13 cellular contexts compared by ENCODE assay signal in the genomic region with DNA sequence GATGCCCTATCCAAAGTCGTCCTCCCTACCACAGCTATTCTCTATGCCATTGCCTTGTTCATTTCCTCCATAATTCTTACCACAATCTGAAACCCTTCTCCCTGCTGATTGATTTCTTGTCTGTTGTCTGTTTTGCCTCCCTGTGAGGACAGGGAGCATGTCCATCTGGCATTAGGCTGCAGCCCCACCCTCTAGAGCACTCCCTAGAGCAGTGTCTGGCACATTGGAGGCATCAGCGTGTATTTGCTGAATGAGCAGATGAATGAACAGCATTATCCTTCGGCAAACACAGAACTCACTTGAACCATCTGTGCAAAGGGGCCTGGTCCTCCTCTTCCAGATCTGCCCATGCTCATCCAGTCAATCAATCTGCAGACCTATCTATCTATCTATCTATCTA. TPM values are rescaled to one million over a fixed set of nuclear protein-coding genes. Genes with fewer than 3 reads are reported as not detected.
"Had no signal": no experiment of that assay in that cellular context is flagged by ENCODE, and none has a peak within 500 bp of the region (broad histone marks: within the 10 kb centered on the region; RNA-seq: fewer than 3 reads in every experiment).

No MANE protein-coding gene starts in this region.

- H3K27ac Mint-ChIP-seq: activated CD8-positive, alpha-beta T cell treated with anti-CD3 and anti-CD28 coated beads, Interleukin-2, amount 10 ng/mL, durations not matched to agents 7 days and 5 days; activated naive CD8-positive, alpha-beta T cell treated with anti-CD3 and anti-CD28 coated beads, Interleukin-2, amount 50 U/mL, for 24 hours; stimulated activated naive CD8-positive, alpha-beta T cell treated with anti-CD3 and anti-CD28 coated beads, Interleukin-15, Interleukin-2, amounts not matched to agents 100 ng/mL and 50 ng/mL, for 24 hours had no signal

- H3K4me3 Mint-ChIP-seq: activated CD8-positive, alpha-beta T cell treated with anti-CD3 and anti-CD28 coated beads, Interleukin-2, amount 10 ng/mL, durations not matched to agents 7 days and 5 days; activated naive CD8-positive, alpha-beta T cell treated with anti-CD3 and anti-CD28 coated beads, Interleukin-2, amount 50 U/mL, for 24 hours; stimulated activated naive CD8-positive, alpha-beta T cell treated with anti-CD3 and anti-CD28 coated beads, Interleukin-15, Interleukin-2, amounts not matched to agents 100 ng/mL and 50 ng/mL, for 24 hours had no signal

- H3K9me3 ChIP-seq: ascending aorta, left lung had no signal

- H3K4me1 ChIP-seq: ascending aorta had no signal

- H3K27ac ChIP-seq: ascending aorta had no signal

- H3K27me3 ChIP-seq: ascending aorta, left lung had no signal

- H3K36me3 ChIP-seq: ascending aorta, left lung had no signal

- H3K27me3 Mint-ChIP-seq: stimulated activated naive CD8-positive, alpha-beta T cell treated with anti-CD3 and anti-CD28 coated beads, Interleukin-15, Interleukin-2, amounts not matched to agents 100 ng/mL and 50 ng/mL, for 24 hours had no signal

- H3K4me3 ChIP-seq: ascending aorta, left lung had no signal

- DNase-seq: activated CD8-positive, alpha-beta memory T cell treated with anti-CD3 and anti-CD28 coated beads, Interleukin-2, amount 50 U/mL, for 48 hours; activated CD8-positive, alpha-beta T cell treated with anti-CD3 and anti-CD28 coated beads, Interleukin-2, amount 10 ng/mL, durations not matched to agents 7 days and 5 days; activated naive CD4-positive, alpha-beta T cell; activated naive CD8-positive, alpha-beta T cell treated with anti-CD3 and anti-CD28 coated beads, Interleukin-2, amount 50 U/mL, for 24 hours; left lung; mesenchymal stem cell; stimulated activated CD4-positive, alpha-beta T cell treated with anti-CD3 and anti-CD28 coated beads, Interleukin-4, amount 100 ng/mL, for 24 hours had no signal

- H3K9me3 Mint-ChIP-seq: activated naive CD8-positive, alpha-beta T cell treated with anti-CD3 and anti-CD28 coated beads, Interleukin-2, amount 50 U/mL, for 24 hours; stimulated activated naive CD8-positive, alpha-beta T cell treated with anti-CD3 and anti-CD28 coated beads, Interleukin-15, Interleukin-2, amounts not matched to agents 100 ng/mL and 50 ng/mL, for 24 hours had no signal

RNA-seq across cellular contexts. Expression of a gene that starts 5.1 kb away (rescaled TPM):
- total RNA-seq: activated CD8-positive, alpha-beta T cell treated with anti-CD3 and anti-CD28 coated beads, Interleukin-2, amount 10 ng/mL, durations not matched to agents 7 days and 5 days; ascending aorta; endothelial cell of umbilical vein; frontal cortex had no signal
- polyA plus RNA-seq: fibroblast of lung, neural cell had no signal
